Comparison of ENCODE assay signal across 8 cellular contexts in the genomic region with DNA sequence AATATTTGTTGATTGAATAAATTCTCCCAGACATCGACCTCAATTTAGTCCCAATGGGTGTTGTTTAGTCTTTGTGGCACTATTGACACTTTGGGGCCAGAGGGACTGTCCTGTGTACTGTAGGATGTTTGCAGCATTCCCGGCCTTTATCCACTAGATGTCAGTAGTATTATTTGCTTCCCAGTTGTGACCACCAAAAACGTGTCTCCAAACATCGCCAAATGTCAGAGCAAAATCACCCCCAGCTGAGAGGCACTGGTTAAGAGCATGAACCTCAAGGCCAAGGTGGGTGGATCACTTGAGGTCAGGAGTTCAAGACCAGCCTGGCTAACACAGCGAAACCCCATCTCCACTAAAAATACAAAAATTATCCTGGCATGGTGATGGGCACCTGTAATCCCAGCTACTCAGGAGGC. TPM values are rescaled to one million over a fixed set of nuclear protein-coding genes. Genes with fewer than 3 reads are reported as not detected.
DNase-seq lines count a peak whose midpoint lies in the region; ATAC-seq and TF ChIP-seq lines count a peak whose summit lies in the region.

No MANE protein-coding gene starts in this region.

- no peak overlapping the region for H2AFZ ChIP-seq in Loucy (ENCODE audit: low read length)

- H3K36me3 ChIP-seq in Loucy (ENCODE audit: insufficient read depth, low read length): no peaks in the 10 kb centered on the region
- no peaks in the 10 kb centered on the region for H3K36me3 ChIP-seq in lower lobe of right lung

- no peak overlapping the region for H3K9ac ChIP-seq in Loucy (ENCODE audit: low read depth, low read length, poor library complexity, severe bottlenecking)

- H4K20me1 ChIP-seq in Loucy (ENCODE audit: insufficient read depth, low read length, poor library complexity, severe bottlenecking): no peaks in the 10 kb centered on the region

- ATAC-seq in lower lobe of right lung (no peak), GM21825 (IDR thresholded peaks at IDR 0.05; ENCODE audit: unreplicated experiment) (no peak), GM19452 (IDR thresholded peaks at IDR 0.05; ENCODE audit: unreplicated experiment) (no peak)

- no peaks in the 10 kb centered on the region for H3F3A ChIP-seq in Loucy (ENCODE audit: low read depth)

- DNase-seq in DMS 273 (lab: John Stamatoyannopoulos, UW; ENCODE audit: unreplicated experiment) (peak; percentile 24), amniotic epithelial cell (ENCODE audit: low read depth) (peak; percentile 35), lower lobe of right lung (no peak), lower leg skin (ENCODE audit: low spot score in 2 of 2) (no peak)
- DNase-seq in activated CD4-positive, alpha-beta T cell treated with anti-CD3 and anti-CD28 coated beads, Interleukin-2, amount 50 U/mL, for 1 hour: no peak

- no peak for TF ChIP-seq POLR2A in lower leg skin (IDR thresholded peaks at IDR 0.05)

- H3K4me2 ChIP-seq in Loucy (ENCODE audit: low read depth, low read length, poor library complexity, severe bottlenecking): no peak overlapping the region

- H3K27ac ChIP-seq in lower lobe of right lung: no peak overlapping the region

- peak; percentile 56 for TF ChIP-seq CTCF in Loucy (conservative IDR thresholded peaks at IDR 0.05; ENCODE audit: low read length)
- peak; percentile 41 for TF ChIP-seq CTCF in lower lobe of right lung (IDR thresholded peaks at IDR 0.05)
- no peak for TF ChIP-seq CTCF in lower leg skin (IDR thresholded peaks at IDR 0.05)

- H3K27me3 ChIP-seq in Loucy (ENCODE audit: insufficient read depth, low read length, poor library complexity, severe bottlenecking) (no peaks in the 10 kb centered on the region), lower lobe of right lung (ENCODE audit: low read depth) (no peaks in the 10 kb centered on the region)

- WGBS in lower leg skin, 2 donors: 22 to 23% methylated on average over 5 of the region's 5 CpGs

- H3K4me3 ChIP-seq in Loucy (ENCODE audit: low read length, poor library complexity, severe bottlenecking): no peak overlapping the region
- no peak overlapping the region for H3K4me3 ChIP-seq in lower lobe of right lung
- no peak overlapping the region for H3K4me3 ChIP-seq in lower leg skin (ENCODE audit: low read depth, poor library complexity, severe bottlenecking)

- intact Hi-C loops in lower lobe of right lung (cut with DNase I) (no loop called here), lower leg skin (cut with DNase I; ENCODE audit: low total_unique reads) (no loop called here)

- H3K4me1 ChIP-seq in Loucy (ENCODE audit: insufficient read depth, low read length, poor library complexity, severe bottlenecking) (no peaks in the 10 kb centered on the region), lower lobe of right lung (no peaks in the 10 kb centered on the region)

- no peaks in the 10 kb centered on the region for H3K9me2 ChIP-seq in Loucy (replicated peaks; ENCODE audit: low read depth, low read length)

- H3K79me2 ChIP-seq in Loucy (ENCODE audit: insufficient read depth, low read length): no peaks in the 10 kb centered on the region

- H3K9me3 ChIP-seq in Loucy (ENCODE audit: insufficient read depth, low read depth, low read length) (no peaks in the 10 kb centered on the region), lower lobe of right lung (no peaks in the 10 kb centered on the region)

RNA-seq across cellular contexts. Expression of gene NLRP12, which starts 15.4 kb away (rescaled TPM):
- total RNA-seq in lower lobe of right lung: 6.8 TPM
- under 1 TPM in 2 of 4 donors, not detected in 2; 0.04 to 0.23 TPM for total RNA-seq in lower leg skin

RNA-seq across cellular contexts. Expression of gene MYADM, which starts 59.0 kb away (rescaled TPM):
- total RNA-seq in lower lobe of right lung (126 TPM), lower leg skin (10 to 100 TPM; 20.4 to 49.2 (median 33.6) TPM)

Comparison
In these comparisons a context has a peak if more than half of its experiments do, and no peak if none do; other contexts are left out.
1. DNase-seq: peak in DMS 273 (single experiment) and amniotic epithelial cell (single experiment); none in lower lobe of right lung (single experiment), activated CD4-positive, alpha-beta T cell treated with anti-CD3 and anti-CD28 coated beads, Interleukin-2, amount 50 U/mL, for 1 hour (single experiment) and lower leg skin (0 of 2).
2. CTCF ChIP-seq: peak in Loucy (single experiment) and lower lobe of right lung (single experiment); none in lower leg skin (0 of 3).